19 cellular contexts compared by ENCODE assay signal in the genomic region with DNA sequence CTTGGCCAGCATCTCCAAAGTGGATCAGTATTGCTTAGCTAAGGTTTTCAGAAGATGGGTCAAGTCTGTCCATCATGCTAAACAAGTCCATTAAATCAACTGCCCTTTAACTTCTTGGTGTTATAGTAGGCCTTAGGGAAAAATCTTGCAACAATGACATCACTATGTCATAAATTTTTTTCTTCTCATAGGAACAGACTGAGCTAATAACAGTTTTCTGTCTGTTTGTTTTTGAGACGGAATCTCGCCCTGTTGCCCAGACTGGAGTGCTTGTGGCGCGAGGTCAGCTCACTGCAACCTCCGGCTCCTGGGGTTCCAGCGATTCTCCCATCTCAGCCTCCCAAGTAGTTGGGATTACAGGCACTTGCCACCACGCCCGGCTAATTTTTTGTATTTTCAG.
"Had no signal": no experiment of that assay in that cellular context is flagged by ENCODE, and none has a peak within 500 bp of the region (broad histone marks: within the 10 kb centered on the region; RNA-seq: fewer than 3 reads in every experiment).

No MANE protein-coding gene starts in this region.

- ATAC-seq: left cardiac atrium, left ventricle myocardium superior, psoas muscle had no signal

- H3K27ac Mint-ChIP-seq: nephron progenitor cell had no signal

- H3K4me3 Mint-ChIP-seq: nephron progenitor cell had no signal

- DNase-seq: cerebellar nuclear complex; colonic mucosa; dermis blood vessel endothelial cell; kidney; left cardiac atrium; left ventricle myocardium superior; mesenchymal stem cell; midbrain; nephron progenitor cell; psoas muscle; retina; sigmoid colon; stimulated activated CD4-positive, alpha-beta T cell treated with anti-CD3 and anti-CD28 coated beads, Interleukin-2, amount 100 ng/mL, for 48 hours; stimulated activated naive CD4-positive, alpha-beta T cell treated with Interleukin-2 at 50 U/mL for 16 hours; tibial artery; upper lobe of left lung; uterus had no signal

- H3K36me3 ChIP-seq: uterus had no signal

- H3K27ac ChIP-seq: colonic mucosa, psoas muscle, sigmoid colon, tibial artery, upper lobe of left lung, uterus had no signal

- H3K4me1 ChIP-seq: colonic mucosa, sigmoid colon, tibial artery, upper lobe of left lung, uterus had no signal

- H3K4me3 ChIP-seq: colonic mucosa, lung, psoas muscle, sigmoid colon, smooth muscle cell, tibial artery, upper lobe of left lung, uterus had no signal

- H3K9me3 ChIP-seq: colonic mucosa, psoas muscle, sigmoid colon, tibial artery, upper lobe of left lung, uterus had no signal

- H3K27me3 ChIP-seq: colonic mucosa, sigmoid colon, tibial artery, upper lobe of left lung, uterus had no signal

- H3K4me2 ChIP-seq: smooth muscle cell had no signal
